In the genomic region with DNA sequence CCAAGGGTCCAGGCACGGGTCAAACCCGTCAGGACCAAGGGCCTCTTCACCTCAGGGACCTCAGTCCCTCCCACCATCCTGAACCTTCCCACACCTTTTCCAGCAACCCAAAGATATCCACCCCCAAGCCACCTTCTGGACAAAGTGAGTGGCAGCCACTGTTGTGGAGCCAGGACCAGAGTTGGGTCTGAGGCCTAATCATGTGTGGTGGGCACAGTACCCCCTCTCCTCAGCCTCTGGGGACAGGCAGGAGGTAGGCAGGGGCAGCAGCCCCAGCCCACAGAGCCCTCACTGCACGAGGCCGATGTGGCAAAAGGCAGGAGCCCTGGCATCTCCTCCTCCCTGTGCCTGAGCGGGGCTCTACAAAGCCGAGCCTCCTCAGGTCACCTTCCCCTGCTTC, we compare ENCODE assay signal across 17 cellular contexts. TPM values are rescaled to one million over a fixed set of nuclear protein-coding genes. Genes with fewer than 3 reads are reported as not detected.
DNase-seq lines count a peak whose midpoint lies in the region; ATAC-seq, FAIRE-seq and TF ChIP-seq lines count a peak whose summit lies in the region.
"Had no signal": no experiment of that assay in that cellular context is flagged by ENCODE, and none has a peak within 500 bp of the region (broad histone marks: within the 10 kb centered on the region; RNA-seq: fewer than 3 reads in every experiment).

No MANE protein-coding gene starts in this region.

- H3K27me3 ChIP-seq in HepG2 (ENCODE audit: control insufficient read depth in 1 of 2, insufficient read depth in 2 of 2, low read length in 2 of 2) (peaks cover 0 to 4% of the 10 kb centered on the region in 2 experiments; a peak in 1 of 5 replicates), right lobe of liver (no peaks in the 10 kb centered on the region), K562 (ENCODE audit: control insufficient read depth in 2 of 2, insufficient read depth in 2 of 2, low read length in 2 of 2) (peaks cover 0 to 4% of the 10 kb centered on the region in 2 experiments; a peak in 1 of 5 replicates), neural cell (ENCODE audit: insufficient read depth, low read depth, low read length) (no peaks in the 10 kb centered on the region)
- H3K27me3 ChIP-seq: colonic mucosa had no signal

- peaks cover 6% of the 10 kb centered on the region for H3K27me3 Mint-ChIP-seq in type B pancreatic cell

- TF ChIP-seq RAD21 in HepG2 (CRISPR knock-in tag; IDR thresholded peaks at IDR 0.05) (no peak), K562 (CRISPR knock-in tag; conservative IDR thresholded peaks at IDR 0.05 in 1 of 2, IDR thresholded peaks at IDR 0.05 in 1 of 2) (no peak), neural cell (conservative IDR thresholded peaks at IDR 0.05) (no peak)

- DNase-seq in HepG2 (ENCODE audit: low spot score): no peak
- DNase-seq in right lobe of liver: no peak
- no peak for DNase-seq in K562 (ENCODE audit: extremely low read depth in 1 of 4, low spot score in 3 of 4)
- no peak for DNase-seq in type B pancreatic cell (ENCODE audit: extremely low spot score, unreplicated experiment)
- DNase-seq in Ammon's horn (ENCODE audit: low spot score): no peak
- no peak for DNase-seq in GDM1 (lab: John Stamatoyannopoulos, UW)
- DNase-seq: GOT3, NCI-H226, T-helper 9 cell had no signal

- H3K4me3 ChIP-seq in HepG2 (replicated peaks in 1 of 3; ENCODE audit: insufficient read depth in 1 of 3, low read depth in 2 of 3, low read length in 3 of 3): no peak overlapping the region
- no peak overlapping the region for H3K4me3 ChIP-seq in right lobe of liver
- H3K4me3 ChIP-seq in K562: no peak overlapping the region
- H3K4me3 ChIP-seq in neural cell (ENCODE audit: low read length): peak overlapping the region; percentile 49
- H3K4me3 ChIP-seq: colonic mucosa had no signal

- no peaks in the 10 kb centered on the region for H3K9me2 ChIP-seq in neural cell (ENCODE audit: insufficient read depth, low read length)

- no peaks in the 10 kb centered on the region for H4K20me1 ChIP-seq in HepG2 (ENCODE audit: insufficient read depth, low read length)
- H4K20me1 ChIP-seq in K562 (replicated peaks; ENCODE audit: control insufficient read depth, insufficient read depth, low read length): peaks cover 11% of the 10 kb centered on the region
- no peaks in the 10 kb centered on the region for H4K20me1 ChIP-seq in neural cell (ENCODE audit: insufficient read depth)

- peaks cover 5% of the 10 kb centered on the region for H3K9me1 ChIP-seq in K562 (ENCODE audit: control insufficient read depth, insufficient read depth, low read length)

- no peaks in the 10 kb centered on the region; a peak in 1 of 5 replicates for H3K36me3 ChIP-seq in HepG2 (replicated peaks in 1 of 2; ENCODE audit: control insufficient read depth in 1 of 2, insufficient read depth in 2 of 2, low read length in 2 of 2)
- no peaks in the 10 kb centered on the region for H3K36me3 ChIP-seq in right lobe of liver
- H3K36me3 ChIP-seq in K562 (ENCODE audit: control insufficient read depth, insufficient read depth, low read length): peaks cover 5% of the 10 kb centered on the region; the same call in 1 of the 3 replicates
- no peaks in the 10 kb centered on the region for H3K36me3 ChIP-seq in neural cell (ENCODE audit: insufficient read depth, low read length)
- H3K36me3 ChIP-seq: colonic mucosa had no signal

- no peaks in the 10 kb centered on the region for H3K4me1 Mint-ChIP-seq in type B pancreatic cell (ENCODE audit: unreplicated experiment)

- H3K9ac ChIP-seq in HepG2 (ENCODE audit: insufficient read depth, low read depth, low read length) (no peak overlapping the region), K562 (ENCODE audit: insufficient read depth in 1 of 2, low read depth in 2 of 2, low read length in 2 of 2) (peak overlapping the region in 1 of 2 experiments; percentile 82; a peak in 2 of 4 replicates), neural cell (ENCODE audit: low read length) (no peak overlapping the region)

- peak overlapping the region; percentile 36 for H3K27ac Mint-ChIP-seq in type B pancreatic cell
- H3K27ac Mint-ChIP-seq: CD8-positive, alpha-beta T cell; stimulated activated effector memory CD8-positive, alpha-beta T cell treated with anti-CD3 and anti-CD28 coated beads, Interleukin-12 subunit alpha, Interleukin-12 subunit beta, amount 100 ng/mL, for 72 hours had no signal

- POLR2A ChIA-PET in HepG2 (lab: Yijun Ruan, JAX): no interaction called here
- POLR2A ChIA-PET in K562 (lab: Yijun Ruan, JAX): no interaction called here

- TF ChIP-seq EP300 in HepG2 (IDR thresholded peaks at IDR 0.05; ENCODE audit: low read depth in 2 of 2, low read length in 2 of 2) (no peak), HepG2 (CRISPR knock-in tag; IDR thresholded peaks at IDR 0.05; ENCODE audit: borderline replicate concordance) (no peak), K562 (IDR thresholded peaks at IDR 0.05; ENCODE audit: low read length) (no peak), neural cell (conservative IDR thresholded peaks at IDR 0.05; ENCODE audit: poor library complexity, severe bottlenecking) (no peak)

- TF ChIP-seq POLR2A in HepG2 (IDR thresholded peaks at IDR 0.05; ENCODE audit: insufficient read depth in 1 of 2, low read depth in 2 of 2, low read length in 2 of 2) (no peak), right lobe of liver (IDR thresholded peaks at IDR 0.05) (no peak), K562 (conservative IDR thresholded peaks at IDR 0.05) (no peak)

- H3K4me1 ChIP-seq in HepG2 (ENCODE audit: insufficient read depth, low read length) (0 out of 2 replicates have a peak, but pooled peaks cover 5% of the 10 kb centered on the region), right lobe of liver (no peaks in the 10 kb centered on the region), K562 (replicated peaks in 1 of 2; ENCODE audit: control insufficient read depth in 2 of 2, insufficient read depth in 2 of 2, low read length in 2 of 2) (peaks cover 2 to 36% of the 10 kb centered on the region in 2 experiments; a peak in 3 of 5 replicates)

- intact Hi-C loops in HepG2 (cut with micrococcal nuclease; ENCODE audit: unreplicated experiment): loop anchor here (1.0 kb wide), 2 partner anchors 87 to 142 kb away; no protein-coding TSS in a partner anchor
- intact Hi-C loops in right lobe of liver (cut with DNase I): loop anchor here in 1 of 2 donors (5.0 kb wide), 1 partner anchor 116 kb away; no protein-coding TSS in a partner anchor
- intact Hi-C loops in K562 (cut with micrococcal nuclease): loop anchor here (1.0 to 5.0 kb wide), 4 partner anchors 55 to 439 kb away; no protein-coding TSS in a partner anchor

- BruUV-seq in HepG2 (replicated peaks; lab: Mats Ljungman, UMichigan): no TSS peak
- BruUV-seq in K562 (replicated peaks; lab: Mats Ljungman, UMichigan): no TSS peak

- H3K79me2 ChIP-seq in HepG2 (ENCODE audit: insufficient read depth, low read length) (no peaks in the 10 kb centered on the region), K562 (ENCODE audit: control insufficient read depth, insufficient read depth, low read length) (no peaks in the 10 kb centered on the region), neural cell (replicated peaks; ENCODE audit: insufficient read depth, low read length) (no peaks in the 10 kb centered on the region)

- no peak for FAIRE-seq in HepG2 (lab: Jason Lieb, UNC)
- FAIRE-seq in K562 (lab: Jason Lieb, UNC): no peak
- FAIRE-seq: astrocyte, keratinocyte had no signal

- CTCF ChIA-PET in HepG2 (lab: Yijun Ruan, JAX; ENCODE audit: low intra/inter-chr PET ratio, low total read pairs) (interaction anchor here (1.3 to 3.2 kb wide), 4 partner anchors 86 to 142 kb away, joined by 7 to 30 read pairs (median 12); no protein-coding TSS in a partner anchor), K562 (lab: Yijun Ruan, JAX; ENCODE audit: low intra/inter-chr PET ratio) (interaction anchor here (1.9 kb wide), 1 partner anchor 119 kb away, joined by 12 read pairs; no protein-coding TSS in a partner anchor)

- no peak overlapping the region for H2AFZ ChIP-seq in HepG2 (ENCODE audit: low read length)
- H2AFZ ChIP-seq in K562 (ENCODE audit: low read depth, low read length): no peak overlapping the region
- no peak overlapping the region for H2AFZ ChIP-seq in neural cell (ENCODE audit: low read depth, low read length)

- ATAC-seq in HepG2 (peak; percentile 4), right lobe of liver (no peak), K562 (no peak), GM18873 (IDR thresholded peaks at IDR 0.05; ENCODE audit: low FRiP score, unreplicated experiment) (no peak)

- WGBS in HepG2 (ENCODE audit: low lambda C conversion rate): 10% methylated on average over 4 of the region's 6 CpGs
- 40% methylated on average over 2 of the region's 6 CpGs for WGBS in right lobe of liver (ENCODE audit: insufficient coverage, low coverage, low lambda C conversion rate, missing lambda C conversion rate)
- 49% methylated on average over 6 of the region's 6 CpGs for WGBS in K562 (ENCODE audit: insufficient coverage, low coverage, missing lambda C conversion rate)

- no peaks in the 10 kb centered on the region for H3K36me3 Mint-ChIP-seq in type B pancreatic cell
- H3K36me3 Mint-ChIP-seq: CD8-positive, alpha-beta T cell had no signal

- H3K9me3 ChIP-seq in HepG2 (ENCODE audit: low read length) (no peaks in the 10 kb centered on the region), right lobe of liver (no peaks in the 10 kb centered on the region), K562 (replicated peaks; ENCODE audit: control insufficient read depth, insufficient read depth, low read depth, low read length) (no peaks in the 10 kb centered on the region), neural cell (ENCODE audit: low read length) (no peaks in the 10 kb centered on the region)
- H3K9me3 ChIP-seq: colonic mucosa had no signal

- no peak overlapping the region for H3K27ac ChIP-seq in HepG2 (ENCODE audit: extremely low read length, insufficient read depth, low read length)
- no peak overlapping the region for H3K27ac ChIP-seq in right lobe of liver
- no peak overlapping the region for H3K27ac ChIP-seq in K562 (ENCODE audit: extremely low read depth, low read depth, low read length)
- no peak overlapping the region for H3K27ac ChIP-seq in neural cell (ENCODE audit: low read length)
- H3K27ac ChIP-seq: colonic mucosa had no signal

- H3F3A ChIP-seq in neural cell (ENCODE audit: insufficient read depth, low read length, poor library complexity, severe bottlenecking): no peaks in the 10 kb centered on the region

- H3K4me2 ChIP-seq in HepG2 (ENCODE audit: low read depth, low read length): no peak overlapping the region
- H3K4me2 ChIP-seq in K562 (ENCODE audit: insufficient read depth, low read length): no peak overlapping the region
- no peak overlapping the region for H3K4me2 ChIP-seq in neural cell (ENCODE audit: low read length)

- H3K4me3 Mint-ChIP-seq in type B pancreatic cell: peak overlapping the region; percentile 78
- H3K4me3 Mint-ChIP-seq: CD8-positive, alpha-beta T cell; stimulated activated effector memory CD8-positive, alpha-beta T cell treated with anti-CD3 and anti-CD28 coated beads, Interleukin-12 subunit alpha, Interleukin-12 subunit beta, amount 100 ng/mL, for 72 hours had no signal

- in situ Hi-C loops in HepG2 (cut with HindIII; ENCODE audit: extremely low pct_ligation_motif_present, low pct_unique_long_range_greater_than_20kb) (no loop called here), K562 (cut with MboI) (no loop called here)

- TF ChIP-seq CTCF in HepG2 (CRISPR knock-in tag; IDR thresholded peaks at IDR 0.05) (no peak), right lobe of liver (IDR thresholded peaks at IDR 0.05) (no peak), K562 (IDR thresholded peaks at IDR 0.05 in 2 of 3, conservative IDR thresholded peaks at IDR 0.05 in 1 of 3; ENCODE audit: insufficient read depth in 2 of 3, low read depth in 1 of 3, low read length in 3 of 3) (no peak), neural cell (IDR thresholded peaks at IDR 0.05; ENCODE audit: poor library complexity, severe bottlenecking) (no peak), type B pancreatic cell (conservative IDR thresholded peaks at IDR 0.05) (no peak)

- no peaks in the 10 kb centered on the region for H3K9me3 Mint-ChIP-seq in type B pancreatic cell
- H3K9me3 Mint-ChIP-seq: CD8-positive, alpha-beta T cell; stimulated activated effector memory CD8-positive, alpha-beta T cell treated with anti-CD3 and anti-CD28 coated beads, Interleukin-12 subunit alpha, Interleukin-12 subunit beta, amount 100 ng/mL, for 72 hours had no signal

RNA-seq across cellular contexts. Expression of a gene that starts 2.5 kb away (rescaled TPM):
- total RNA-seq in HepG2 (2016; rRNA removed; fragmentation: Illumina TruSeq; extraction: Trizol) (0.81 and 1.6 TPM in 2 replicates), right lobe of liver (1 to 10 TPM in 5 of 6 experiments, under 1 TPM in 1; 0.93 to 3.7 (median 2.0) TPM), K562 (2014; rRNA removed) (1.6 and 2.7 TPM in 2 replicates), K562 (2014; rRNA removed; fragmentation: Illumina TruSeq; extraction: Trizol) (0.41 and 0.62 TPM in 2 replicates), K562 (2015; rRNA removed; fragmentation: Illumina TruSeq; extraction: Trizol) (0.54 and 0.60 TPM in 2 replicates), K562 (2021) (3.3 and 3.7 TPM in 2 replicates), type B pancreatic cell (ENCODE audit: low replicate concordance) (18.6 and 25.4 TPM in 2 replicates)
- 0.40 and 0.53 TPM in 2 replicates for total RNA-seq in HepG2 (2016; cell fraction: cytosol; rRNA removed; fragmentation: Illumina TruSeq; extraction: Trizol; ENCODE audit: low read depth)
- total RNA-seq in HepG2 (2016; cell fraction: insoluble cytoplasmic fraction; rRNA removed; fragmentation: Illumina TruSeq; extraction: Trizol): 0.82 and 1.2 TPM in 2 replicates
- total RNA-seq in HepG2 (2016; cell fraction: membrane; rRNA removed; fragmentation: Illumina TruSeq; extraction: Trizol): 0.83 and 1.3 TPM in 2 replicates
- 0.50 and 0.65 TPM in 2 replicates for total RNA-seq in HepG2 (2016; cell fraction: nucleus; rRNA removed; fragmentation: Illumina TruSeq; extraction: Trizol)
- polyA plus RNA-seq in HepG2 (2011; rRNA removed) (0.38 and 0.52 TPM in 2 replicates), K562 (2011; rRNA removed) (0.85 and 1.8 TPM in 2 replicates), K562 (2014; fragmentation: Illumina TruSeq; extraction: Trizol) (1.4 and 3.1 TPM in 2 replicates), K562 (2014; fragmentation: Nextera tagmentation; extraction: Ambion mirVana) (not detected), K562 (2014; rRNA removed) (0.86 and 2.7 TPM in 2 replicates), neural cell (8.0 and 10.6 TPM in 2 replicates)
- polyA plus RNA-seq in HepG2 (2011; cell fraction: cytosol; rRNA removed): 0.43 and 0.56 TPM in 2 replicates
- 0.82 and 0.85 TPM in 2 replicates for polyA plus RNA-seq in HepG2 (2011; cell fraction: nucleus; rRNA removed)
- polyA plus RNA-seq in HepG2 (2012): 0.79 and 0.97 TPM in 2 replicates
- 0.18 and 0.51 TPM in 2 replicates for polyA plus RNA-seq in HepG2 (2016; cell fraction: cytosol; fragmentation: Illumina TruSeq; extraction: Trizol; ENCODE audit: low read depth)
- 0.80 and 0.87 TPM in 2 replicates for polyA plus RNA-seq in HepG2 (2016; cell fraction: insoluble cytoplasmic fraction; fragmentation: Illumina TruSeq; extraction: Trizol; ENCODE audit: low read depth)
- polyA plus RNA-seq in HepG2 (2016; cell fraction: membrane; fragmentation: Illumina TruSeq; extraction: Trizol; ENCODE audit: low read depth): 0.63 and 0.69 TPM in 2 replicates
- 1.6 and 1.8 TPM in 2 replicates for polyA plus RNA-seq in HepG2 (2016; cell fraction: nucleus; fragmentation: Illumina TruSeq; extraction: Trizol; ENCODE audit: insufficient read depth, low read depth)
- 1.8 and 4.9 TPM in 2 replicates for polyA minus RNA-seq in HepG2 (2011; rRNA and poly(A)+ RNA removed; ENCODE audit: low replicate concordance)
- 0.49 and 1.8 TPM in 2 replicates for polyA minus RNA-seq in HepG2 (2011; cell fraction: cytosol; rRNA and poly(A)+ RNA removed)
- 0.26 and 0.75 TPM in 2 replicates for polyA minus RNA-seq in HepG2 (2011; cell fraction: nucleus; rRNA and poly(A)+ RNA removed)
- total RNA-seq in K562 (2011; cell fraction: chromatin; rRNA removed; ENCODE audit: low replicate concordance): 2.1 and 9.1 TPM in 2 replicates
- 11.7 and 13.2 TPM in 2 replicates for total RNA-seq in K562 (2011; cell fraction: nucleolus; rRNA removed)
- total RNA-seq in K562 (2011; cell fraction: nucleoplasm; rRNA removed): 5.3 and 6.8 TPM in 2 replicates
- polyA plus RNA-seq in K562 (2011; cell fraction: cytosol; rRNA removed): 1.7 and 2.6 TPM in 2 replicates
- polyA plus RNA-seq in K562 (2011; cell fraction: nucleus; rRNA removed): 2.1 and 2.6 TPM in 2 replicates
- polyA plus RNA-seq in K562 (2012): 1.5 and 4.7 TPM in 2 replicates
- 1.2 and 2.7 TPM in 2 replicates for polyA minus RNA-seq in K562 (2011; rRNA and poly(A)+ RNA removed)
- polyA minus RNA-seq in K562 (2011; cell fraction: cytosol; rRNA and poly(A)+ RNA removed): 5.3 and 5.6 TPM in 2 replicates
- 2.1 and 3.0 TPM in 2 replicates for polyA minus RNA-seq in K562 (2011; cell fraction: nucleus; rRNA and poly(A)+ RNA removed)
- polyA minus RNA-seq in neural cell: 11.1 and 14.1 TPM in 2 replicates
- total RNA-seq: RPMI7951 had no signal

RNA-seq across cellular contexts. Expression of a gene that starts 34.3 kb away (rescaled TPM):
- total RNA-seq in HepG2 (2016; rRNA removed; fragmentation: Illumina TruSeq; extraction: Trizol) (16.9 and 25.1 TPM in 2 replicates), right lobe of liver (1 to 10 TPM in 3 of 6 experiments, under 1 TPM in 3; 0.15 to 3.2 (median 1.0) TPM), K562 (2014; rRNA removed) (23.7 and 28.4 TPM in 2 replicates), K562 (2014; rRNA removed; fragmentation: Illumina TruSeq; extraction: Trizol) (39.8 and 45.1 TPM in 2 replicates), K562 (2015; rRNA removed; fragmentation: Illumina TruSeq; extraction: Trizol) (36.2 and 38.1 TPM in 2 replicates), K562 (2021) (31.5 and 32.4 TPM in 2 replicates), type B pancreatic cell (ENCODE audit: low replicate concordance) (6.0 and 12.3 TPM in 2 replicates)
- 1.7 and 1.8 TPM in 2 replicates for total RNA-seq in HepG2 (2016; cell fraction: cytosol; rRNA removed; fragmentation: Illumina TruSeq; extraction: Trizol; ENCODE audit: low read depth)
- 17.1 and 23.6 TPM in 2 replicates for total RNA-seq in HepG2 (2016; cell fraction: insoluble cytoplasmic fraction; rRNA removed; fragmentation: Illumina TruSeq; extraction: Trizol)
- total RNA-seq in HepG2 (2016; cell fraction: membrane; rRNA removed; fragmentation: Illumina TruSeq; extraction: Trizol): 6.6 and 7.3 TPM in 2 replicates
- 47.1 and 51.5 TPM in 2 replicates for total RNA-seq in HepG2 (2016; cell fraction: nucleus; rRNA removed; fragmentation: Illumina TruSeq; extraction: Trizol)
- polyA plus RNA-seq in HepG2 (2011; rRNA removed) (16.1 and 16.7 TPM in 2 replicates), K562 (2011; rRNA removed) (21.5 and 25.1 TPM in 2 replicates), K562 (2014; fragmentation: Illumina TruSeq; extraction: Trizol) (30.8 and 33.8 TPM in 2 replicates), K562 (2014; fragmentation: Nextera tagmentation; extraction: Ambion mirVana) (1 to 10 TPM; 4.1 to 6.6 TPM), K562 (2014; rRNA removed) (13.8 and 17.3 TPM in 2 replicates), neural cell (2.1 and 3.1 TPM in 2 replicates)
- 6.1 and 8.8 TPM in 2 replicates for polyA plus RNA-seq in HepG2 (2011; cell fraction: cytosol; rRNA removed)
- 25.7 and 29.3 TPM in 2 replicates for polyA plus RNA-seq in HepG2 (2011; cell fraction: nucleus; rRNA removed)
- 13.9 and 15.6 TPM in 2 replicates for polyA plus RNA-seq in HepG2 (2012)
- polyA plus RNA-seq in HepG2 (2016; cell fraction: cytosol; fragmentation: Illumina TruSeq; extraction: Trizol; ENCODE audit: low read depth): 0.36 and 0.37 TPM in 2 replicates
- polyA plus RNA-seq in HepG2 (2016; cell fraction: insoluble cytoplasmic fraction; fragmentation: Illumina TruSeq; extraction: Trizol; ENCODE audit: low read depth): 4.3 and 4.5 TPM in 2 replicates
- 0.42 and 0.73 TPM in 2 replicates for polyA plus RNA-seq in HepG2 (2016; cell fraction: membrane; fragmentation: Illumina TruSeq; extraction: Trizol; ENCODE audit: low read depth)
- polyA plus RNA-seq in HepG2 (2016; cell fraction: nucleus; fragmentation: Illumina TruSeq; extraction: Trizol; ENCODE audit: insufficient read depth, low read depth): 41.4 and 45.9 TPM in 2 replicates
- 26.3 and 35.1 TPM in 2 replicates for polyA minus RNA-seq in HepG2 (2011; rRNA and poly(A)+ RNA removed; ENCODE audit: low replicate concordance)
- polyA minus RNA-seq in HepG2 (2011; cell fraction: cytosol; rRNA and poly(A)+ RNA removed): 24.1 and 35.0 TPM in 2 replicates
- 50.6 and 66.1 TPM in 2 replicates for polyA minus RNA-seq in HepG2 (2011; cell fraction: nucleus; rRNA and poly(A)+ RNA removed)
- total RNA-seq in K562 (2011; cell fraction: chromatin; rRNA removed; ENCODE audit: low replicate concordance): 39.2 and 56.4 TPM in 2 replicates
- 30.5 and 32.8 TPM in 2 replicates for total RNA-seq in K562 (2011; cell fraction: nucleolus; rRNA removed)
- 52.4 and 80.8 TPM in 2 replicates for total RNA-seq in K562 (2011; cell fraction: nucleoplasm; rRNA removed)
- polyA plus RNA-seq in K562 (2011; cell fraction: cytosol; rRNA removed): 10.8 and 15.1 TPM in 2 replicates
- 19.9 and 26.2 TPM in 2 replicates for polyA plus RNA-seq in K562 (2011; cell fraction: nucleus; rRNA removed)
- 8.6 and 13.8 TPM in 2 replicates for polyA plus RNA-seq in K562 (2012)
- 59.3 and 62.8 TPM in 2 replicates for polyA minus RNA-seq in K562 (2011; rRNA and poly(A)+ RNA removed)
- polyA minus RNA-seq in K562 (2011; cell fraction: cytosol; rRNA and poly(A)+ RNA removed): 33.5 and 36.6 TPM in 2 replicates
- 14.7 and 24.0 TPM in 2 replicates for polyA minus RNA-seq in K562 (2011; cell fraction: nucleus; rRNA and poly(A)+ RNA removed)
- polyA minus RNA-seq in neural cell: 10.0 and 12.3 TPM in 2 replicates
